ENCODE assay signal across 9 cellular contexts in genomic region chr22:46613606-46613997, GRCh38. TPM values are rescaled to one million over a fixed set of nuclear protein-coding genes. Genes with fewer than 3 reads are reported as not detected.
DNase-seq lines count a peak whose midpoint lies in the region; ATAC-seq and TF ChIP-seq lines count a peak whose summit lies in the region.
"Had no signal": no experiment of that assay in that cellular context is flagged by ENCODE, and none has a peak within 500 bp of the region (broad histone marks: within the 10 kb centered on the region; RNA-seq: fewer than 3 reads in every experiment).

No MANE protein-coding gene starts in this region.

- H3K4me1 Mint-ChIP-seq in activated T-helper 1 cell treated with anti-CD3 and anti-CD28 coated beads, Interleukin-12 subunit alpha, Interleukin-12 subunit beta, Interleukin-2, Interleukin-4 antibody, amounts not matched to agents 30 ng/mL and 10 ng/mL and 1 ng/mL, durations not matched to agents 14 hours and 24 hours and 36 hours (ENCODE audit: low read depth) = peaks cover 38% of the 10 kb centered on the region

- peak overlapping the region; percentile 89 for H3K27ac Mint-ChIP-seq in activated T-helper 1 cell treated with anti-CD3 and anti-CD28 coated beads, Interleukin-12 subunit alpha, Interleukin-12 subunit beta, Interleukin-2, Interleukin-4 antibody, amounts not matched to agents 30 ng/mL and 10 ng/mL and 1 ng/mL, durations not matched to agents 14 hours and 24 hours and 36 hours

- DNase-seq in cardiac muscle cell (ENCODE audit: low read depth in 1 of 2, low spot score in 1 of 2) (no peak), Right ventricle myocardium inferior (ENCODE audit: missing footprints) (no peak), left lung (peak in 1 of 2 donors; percentile 78), upper lobe of right lung (no peak), kidney glomerular epithelial cell (lab: John Stamatoyannopoulos, UW) (no peak), kidney tubule cell (ENCODE audit: low spot score) (no peak), activated gamma-delta T cell treated with Interleukin-2 at 50 U/mL for 16 hours (no peak)
- no peak for DNase-seq in activated T-helper 1 cell treated with anti-CD3 and anti-CD28 coated beads, Interleukin-12 subunit alpha, Interleukin-12 subunit beta, Interleukin-2, Interleukin-4 antibody, amounts not matched to agents 30 ng/mL and 10 ng/mL and 1 ng/mL, durations not matched to agents 14 hours and 24 hours and 36 hours (ENCODE audit: low spot score)
- DNase-seq: NCI-H1417 treated with DMSO at 0.1 percent for 48 hours had no signal

- H3K27me3 Mint-ChIP-seq in activated T-helper 1 cell treated with anti-CD3 and anti-CD28 coated beads, Interleukin-12 subunit alpha, Interleukin-12 subunit beta, Interleukin-2, Interleukin-4 antibody, amounts not matched to agents 30 ng/mL and 10 ng/mL and 1 ng/mL, durations not matched to agents 14 hours and 24 hours and 36 hours (ENCODE audit: insufficient read depth) = no peaks in the 10 kb centered on the region

- TF ChIP-seq CTCF in cardiac muscle cell (IDR thresholded peaks at IDR 0.05; ENCODE audit: low read depth, low read length) (no peak), left lung (IDR thresholded peaks at IDR 0.05) (no peak), upper lobe of right lung (IDR thresholded peaks at IDR 0.05) (no peak)

- intact Hi-C loops in Right ventricle myocardium inferior (cut with DNase I) (no loop called here), left lung (cut with DNase I) (no loop called here), upper lobe of right lung (cut with DNase I) (no loop called here)
- intact Hi-C loops in activated T-helper 1 cell treated with anti-CD3 and anti-CD28 coated beads, Interleukin-12 subunit alpha, Interleukin-12 subunit beta, Interleukin-2, Interleukin-4 antibody, amounts not matched to agents 30 ng/mL and 10 ng/mL and 1 ng/mL, durations not matched to agents 14 hours and 24 hours and 36 hours (cut with micrococcal nuclease) = loop anchor here (2.0 to 5.0 kb wide), 2 partner anchors 51 to 124 kb away; partner anchors contain the start of gene CERK

- no peaks in the 10 kb centered on the region for H3K9me3 ChIP-seq in cardiac muscle cell (ENCODE audit: low read depth)
- H3K9me3 ChIP-seq in left lung = no peaks in the 10 kb centered on the region
- no peaks in the 10 kb centered on the region for H3K9me3 ChIP-seq in upper lobe of right lung

- peak overlapping the region; percentile 85 for H3K4me3 Mint-ChIP-seq in activated T-helper 1 cell treated with anti-CD3 and anti-CD28 coated beads, Interleukin-12 subunit alpha, Interleukin-12 subunit beta, Interleukin-2, Interleukin-4 antibody, amounts not matched to agents 30 ng/mL and 10 ng/mL and 1 ng/mL, durations not matched to agents 14 hours and 24 hours and 36 hours

- H3K9me3 Mint-ChIP-seq in activated T-helper 1 cell treated with anti-CD3 and anti-CD28 coated beads, Interleukin-12 subunit alpha, Interleukin-12 subunit beta, Interleukin-2, Interleukin-4 antibody, amounts not matched to agents 30 ng/mL and 10 ng/mL and 1 ng/mL, durations not matched to agents 14 hours and 24 hours and 36 hours = no peaks in the 10 kb centered on the region

- H3K4me3 ChIP-seq in cardiac muscle cell = no peak overlapping the region
- peak overlapping the region in 1 of 2 donors; percentile 10 for H3K4me3 ChIP-seq in left lung
- H3K4me3 ChIP-seq in upper lobe of right lung = peak overlapping the region; percentile 22

- peaks cover 21% of the 10 kb centered on the region for H3K4me1 ChIP-seq in cardiac muscle cell (ENCODE audit: low read depth)
- H3K4me1 ChIP-seq in left lung = peaks cover 13 to 56% of the 10 kb centered on the region in 2 donors
- H3K4me1 ChIP-seq in upper lobe of right lung = peaks cover 26% of the 10 kb centered on the region

- no peaks in the 10 kb centered on the region for H3K27me3 ChIP-seq in cardiac muscle cell
- H3K27me3 ChIP-seq in left lung = no peaks in the 10 kb centered on the region
- H3K27me3 ChIP-seq in upper lobe of right lung = no peaks in the 10 kb centered on the region

- ATAC-seq in Right ventricle myocardium inferior (no peak), left lung (peak; percentile 8), upper lobe of right lung (peak; percentile 34)

- H3K27ac ChIP-seq in cardiac muscle cell (peak overlapping the region; percentile 78), left lung (peak overlapping the region in 1 of 2 donors; percentile 45), upper lobe of right lung (peak overlapping the region; percentile 42)

- H3K36me3 ChIP-seq in cardiac muscle cell (no peaks in the 10 kb centered on the region), left lung (no peaks in the 10 kb centered on the region), upper lobe of right lung (no peaks in the 10 kb centered on the region)

- H3K36me3 Mint-ChIP-seq in activated T-helper 1 cell treated with anti-CD3 and anti-CD28 coated beads, Interleukin-12 subunit alpha, Interleukin-12 subunit beta, Interleukin-2, Interleukin-4 antibody, amounts not matched to agents 30 ng/mL and 10 ng/mL and 1 ng/mL, durations not matched to agents 14 hours and 24 hours and 36 hours (ENCODE audit: low read depth) = peaks cover 2% of the 10 kb centered on the region

RNA-seq across cellular contexts. Expression of gene GRAMD4, which starts 6.6 kb away (rescaled TPM):
- total RNA-seq in cardiac muscle cell (49.3 and 79.3 TPM in 2 replicates), Right ventricle myocardium inferior (80.0 TPM), left lung (10 to 100 TPM; 61.8 to 78.2 TPM), upper lobe of right lung (71.4 TPM)
- polyA plus RNA-seq in cardiac muscle cell = 51.8 and 57.5 TPM in 2 replicates
- 87.1 and 90.6 TPM in 2 replicates for total RNA-seq in activated T-helper 1 cell treated with anti-CD3 and anti-CD28 coated beads, Interleukin-12 subunit alpha, Interleukin-12 subunit beta, Interleukin-2, Interleukin-4 antibody, amounts not matched to agents 30 ng/mL and 10 ng/mL and 1 ng/mL, durations not matched to agents 14 hours and 24 hours and 36 hours
